Comparison of ENCODE assay signal across 11 cellular contexts in genomic region chr20:5531318-5532081, GRCh38.
DNase-seq lines count a peak whose midpoint lies in the region; ATAC-seq and TF ChIP-seq lines count a peak whose summit lies in the region.
"Had no signal": no experiment of that assay in that cellular context is flagged by ENCODE, and none has a peak within 500 bp of the region (broad histone marks: within the 10 kb centered on the region; RNA-seq: fewer than 3 reads in every experiment).

No MANE protein-coding gene starts in this region.

- intact Hi-C loops in PC-3 (cut with micrococcal nuclease) = no loop called here
- intact Hi-C loops in esophagus muscularis mucosa (cut with DNase I) = no loop called here

- no peaks in the 10 kb centered on the region for H3K9me2 ChIP-seq in PC-3 (replicated peaks; ENCODE audit: low read length)

- H3K9ac ChIP-seq in PC-3 (ENCODE audit: low read length) (no peak overlapping the region), neural progenitor cell (no peak overlapping the region)

- H3K36me3 Mint-ChIP-seq in T-helper 1 cell treated with Interleukin-12 subunit alpha and Interleukin-12 subunit beta and Interleukin-4 antibody, amounts not matched to agents 30 μg/mL and 1 μg/mL, for 36 hours (ENCODE audit: low read depth) = peaks cover 2% of the 10 kb centered on the region
- peaks cover 7% of the 10 kb centered on the region for H3K36me3 Mint-ChIP-seq in effector memory CD8-positive, alpha-beta T cell (ENCODE audit: insufficient read depth)
- H3K36me3 Mint-ChIP-seq in neural progenitor cell = no peaks in the 10 kb centered on the region

- DNase-seq in T-helper 1 cell = no peak
- peak; percentile 40 for DNase-seq in PC-3
- DNase-seq in effector memory CD8-positive, alpha-beta T cell = no peak
- no peak for DNase-seq in neural progenitor cell (ENCODE audit: low spot score)
- no peak for DNase-seq in esophagus muscularis mucosa (ENCODE audit: extremely low spot score)
- DNase-seq: ACHN, NCI-H1092 treated with DMSO at 0.1 percent for 48 hours, right lobe of liver had no signal

- peaks cover 3% of the 10 kb centered on the region for H3K27me3 Mint-ChIP-seq in T-helper 1 cell treated with Interleukin-12 subunit alpha and Interleukin-12 subunit beta and Interleukin-4 antibody, amounts not matched to agents 30 μg/mL and 1 μg/mL, for 36 hours (ENCODE audit: low read depth)
- H3K27me3 Mint-ChIP-seq in effector memory CD8-positive, alpha-beta T cell = no peaks in the 10 kb centered on the region
- peaks cover 4% of the 10 kb centered on the region for H3K27me3 Mint-ChIP-seq in neural progenitor cell (ENCODE audit: insufficient read depth, low read depth)

- H3K27ac ChIP-seq in PC-3 (ENCODE audit: low read length) = no peak overlapping the region
- H3K27ac ChIP-seq in neural progenitor cell = no peak overlapping the region
- H3K27ac ChIP-seq in esophagus muscularis mucosa (replicated peaks in 1 of 4) = peak overlapping the region in 1 of 4 donors; percentile 15
- H3K27ac ChIP-seq: right lobe of liver had no signal

- H3K4me1 ChIP-seq in PC-3 (ENCODE audit: insufficient read depth, low read length) (peaks cover 3% of the 10 kb centered on the region; the same call in 1 of the 2 replicates), neural progenitor cell (no peaks in the 10 kb centered on the region), esophagus muscularis mucosa (peaks cover 10 to 16% (median 11%) of the 10 kb centered on the region in 4 donors)

- H3K4me2 ChIP-seq in PC-3 (ENCODE audit: low read length) = no peak overlapping the region
- H3K4me2 ChIP-seq in neural progenitor cell = no peak overlapping the region

- H3K4me3 ChIP-seq in PC-3 (ENCODE audit: low read length) (no peak overlapping the region), neural progenitor cell (no peak overlapping the region), esophagus muscularis mucosa (no peak overlapping the region)
- H3K4me3 ChIP-seq: right lobe of liver had no signal

- H3K36me3 ChIP-seq in PC-3 (ENCODE audit: low read depth, low read length) (no peaks in the 10 kb centered on the region), neural progenitor cell (no peaks in the 10 kb centered on the region), esophagus muscularis mucosa (no peaks in the 10 kb centered on the region)
- H3K36me3 ChIP-seq: right lobe of liver had no signal

- TF ChIP-seq CTCF in PC-3 (conservative IDR thresholded peaks at IDR 0.05; ENCODE audit: low read depth, low read length) (no peak), neural progenitor cell (IDR thresholded peaks at IDR 0.05) (no peak), esophagus muscularis mucosa (IDR thresholded peaks at IDR 0.05) (no peak)

- H2AFZ ChIP-seq in PC-3 (ENCODE audit: low read length) = no peak overlapping the region
- no peak overlapping the region for H2AFZ ChIP-seq in neural progenitor cell (replicated peaks)

- peaks cover 23% of the 10 kb centered on the region for H3K4me1 Mint-ChIP-seq in T-helper 1 cell treated with Interleukin-12 subunit alpha and Interleukin-12 subunit beta and Interleukin-4 antibody, amounts not matched to agents 30 μg/mL and 1 μg/mL, for 36 hours (ENCODE audit: low read depth)
- peaks cover 13 to 16% of the 10 kb centered on the region in 2 donors for H3K4me1 Mint-ChIP-seq in effector memory CD8-positive, alpha-beta T cell (ENCODE audit: low read depth in 2 of 2)
- H3K4me1 Mint-ChIP-seq in neural progenitor cell = peaks cover 16% of the 10 kb centered on the region

- CTCF ChIA-PET in PC-3 (lab: Charles Lee) = no interaction called here

- ATAC-seq in PC-3 = no peak; the same call in 1 of the 2 replicates
- ATAC-seq in effector memory CD8-positive, alpha-beta T cell (replicated peaks) = no peak
- no peak for ATAC-seq in HG03175 (IDR thresholded peaks at IDR 0.05; ENCODE audit: unreplicated experiment)
- no peak for ATAC-seq in HG02623 (IDR thresholded peaks at IDR 0.05; ENCODE audit: unreplicated experiment)

- no peaks in the 10 kb centered on the region for H3F3A ChIP-seq in PC-3 (ENCODE audit: low read length, unreplicated experiment)
- no peaks in the 10 kb centered on the region for H3F3A ChIP-seq in neural progenitor cell (ENCODE audit: low read depth)

- TF ChIP-seq POLR2A in esophagus muscularis mucosa (IDR thresholded peaks at IDR 0.05; ENCODE audit: low read depth) = no peak

- no peaks in the 10 kb centered on the region for H3K9me3 ChIP-seq in PC-3 (ENCODE audit: low read length)
- no peaks in the 10 kb centered on the region for H3K9me3 ChIP-seq in neural progenitor cell (ENCODE audit: low read depth)
- no peaks in the 10 kb centered on the region for H3K9me3 ChIP-seq in esophagus muscularis mucosa
- H3K9me3 ChIP-seq: right lobe of liver had no signal

- no peak overlapping the region for H3K4me3 Mint-ChIP-seq in T-helper 1 cell treated with Interleukin-12 subunit alpha and Interleukin-12 subunit beta and Interleukin-4 antibody, amounts not matched to agents 30 μg/mL and 1 μg/mL, for 36 hours
- no peak overlapping the region for H3K4me3 Mint-ChIP-seq in effector memory CD8-positive, alpha-beta T cell
- no peak overlapping the region for H3K4me3 Mint-ChIP-seq in neural progenitor cell

- peak overlapping the region; percentile 35 for H3K27ac Mint-ChIP-seq in T-helper 1 cell treated with Interleukin-12 subunit alpha and Interleukin-12 subunit beta and Interleukin-4 antibody, amounts not matched to agents 30 μg/mL and 1 μg/mL, for 36 hours
- peak overlapping the region; percentile 86 to 87 for H3K27ac Mint-ChIP-seq in effector memory CD8-positive, alpha-beta T cell
- peak overlapping the region; percentile 18 for H3K27ac Mint-ChIP-seq in neural progenitor cell

- no TSS peak for BruUV-seq in PC-3 (replicated peaks; lab: Mats Ljungman, UMichigan)

- H3K9me3 Mint-ChIP-seq in T-helper 1 cell treated with Interleukin-12 subunit alpha and Interleukin-12 subunit beta and Interleukin-4 antibody, amounts not matched to agents 30 μg/mL and 1 μg/mL, for 36 hours = no peaks in the 10 kb centered on the region
- no peaks in the 10 kb centered on the region for H3K9me3 Mint-ChIP-seq in effector memory CD8-positive, alpha-beta T cell
- H3K9me3 Mint-ChIP-seq in neural progenitor cell = no peaks in the 10 kb centered on the region

- no peaks in the 10 kb centered on the region for H3K79me2 ChIP-seq in PC-3 (ENCODE audit: low read length)
- H3K79me2 ChIP-seq in neural progenitor cell (ENCODE audit: low read depth) = no peaks in the 10 kb centered on the region

- H4K20me1 ChIP-seq in PC-3 (ENCODE audit: low read length) (no peaks in the 10 kb centered on the region), neural progenitor cell (ENCODE audit: low read depth) (no peaks in the 10 kb centered on the region)

- WGBS in esophagus muscularis mucosa = 78% methylated on average over 4 of the region's 4 CpGs

- no peak for TF ChIP-seq EP300 in esophagus muscularis mucosa (IDR thresholded peaks at IDR 0.05)

- H3K27me3 ChIP-seq in PC-3 (ENCODE audit: low read length) = 0 out of 2 replicates have a peak, but pooled peaks cover 3% of the 10 kb centered on the region
- no peaks in the 10 kb centered on the region for H3K27me3 ChIP-seq in neural progenitor cell
- no peaks in the 10 kb centered on the region for H3K27me3 ChIP-seq in esophagus muscularis mucosa
- H3K27me3 ChIP-seq: right lobe of liver had no signal

- POLR2A ChIA-PET in PC-3 (lab: Charles Lee; ENCODE audit: unreplicated experiment) = no interaction called here

Comparison
In these comparisons a context has a peak if more than half of its experiments do, and no peak if none do; other contexts are left out.
1. H3K27ac Mint-ChIP-seq: peak in every context shown above with its lines; median percentile 86 in effector memory CD8-positive, alpha-beta T cell; 35 in T-helper 1 cell treated with Interleukin-12 subunit alpha and Interleukin-12 subunit beta and Interleukin-4 antibody, amounts not matched to agents 30 μg/mL and 1 μg/mL, for 36 hours; 18 in neural progenitor cell.